In the genomic region with DNA sequence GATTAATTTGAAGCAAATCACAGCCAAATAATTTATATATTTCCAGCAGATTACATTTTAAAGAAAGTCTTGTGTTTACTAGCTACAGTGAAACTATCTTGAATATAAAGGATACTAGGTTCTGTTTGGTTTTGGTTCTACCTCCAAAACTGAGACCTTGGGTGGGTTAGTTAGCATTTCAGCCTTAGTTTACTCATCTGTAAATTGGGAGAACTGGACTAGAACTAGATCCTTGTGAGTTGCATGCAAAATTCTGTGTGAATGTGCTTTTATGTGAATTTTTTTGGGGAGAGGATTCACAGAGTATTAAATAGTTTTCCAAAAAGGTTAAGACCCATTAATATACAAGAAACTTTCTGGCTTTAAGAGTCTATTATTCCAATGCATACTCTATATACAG, we compare ENCODE assay signal across 1 cellular context.
TF ChIP-seq lines count a peak whose summit lies in the region.

No MANE protein-coding gene starts in this region.

TF ChIP-seq in GM12878, 131 proteins besides CTCF, POLR2A, EP300 and RAD21:
- no peak for TF ChIP-seq SUZ12 (IDR thresholded peaks at IDR 0.05; ENCODE audit: unreplicated experiment)
- no peak for TF ChIP-seq PAX5 (IDR thresholded peaks at IDR 0.05; ENCODE audit: borderline replicate concordance, low read depth, low read length)
- TF ChIP-seq, protein P1, sequence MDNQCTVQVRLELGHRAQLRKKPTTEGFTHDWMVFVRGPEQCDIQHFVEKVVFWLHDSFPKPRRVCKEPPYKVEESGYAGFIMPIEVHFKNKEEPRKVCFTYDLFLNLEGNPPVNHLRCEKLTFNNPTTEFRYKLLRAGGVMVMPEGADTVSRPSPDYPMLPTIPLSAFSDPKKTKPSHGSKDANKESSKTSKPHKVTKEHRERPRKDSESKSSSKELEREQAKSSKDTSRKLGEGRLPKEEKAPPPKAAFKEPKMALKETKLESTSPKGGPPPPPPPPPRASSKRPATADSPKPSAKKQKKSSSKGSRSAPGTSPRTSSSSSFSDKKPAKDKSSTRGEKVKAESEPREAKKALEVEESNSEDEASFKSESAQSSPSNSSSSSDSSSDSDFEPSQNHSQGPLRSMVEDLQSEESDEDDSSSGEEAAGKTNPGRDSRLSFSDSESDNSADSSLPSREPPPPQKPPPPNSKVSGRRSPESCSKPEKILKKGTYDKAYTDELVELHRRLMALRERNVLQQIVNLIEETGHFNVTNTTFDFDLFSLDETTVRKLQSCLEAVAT (IDR thresholded peaks at IDR 0.05) = peak; percentile 9; the same call in 1 of the 2 replicates
